10 cellular contexts compared by ENCODE assay signal in the genomic region with DNA sequence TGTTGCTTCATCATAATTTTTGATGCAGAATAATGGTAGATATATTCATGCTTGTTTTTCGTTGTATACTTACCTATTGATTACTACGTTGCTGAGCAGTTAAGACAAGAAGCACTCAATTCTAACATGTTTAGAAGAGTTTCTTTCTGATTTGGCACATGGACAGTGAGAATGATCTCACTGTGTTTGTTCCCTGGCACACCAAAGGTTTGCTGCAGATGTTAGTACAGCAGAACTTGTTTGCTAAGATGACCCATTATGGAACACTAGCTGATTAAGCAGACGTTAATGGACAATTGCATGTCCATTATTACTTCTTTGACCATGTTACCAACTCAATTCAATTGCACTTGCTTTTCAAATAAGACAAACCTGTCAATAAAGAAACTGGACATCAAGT.
A peak's percentile ranks its signal among the peaks of the same experiment; 100 is the strongest.
DNase-seq lines count a peak whose midpoint lies in the region; ATAC-seq and TF ChIP-seq lines count a peak whose summit lies in the region.
"Had no signal": no experiment of that assay in that cellular context is flagged by ENCODE, and none has a peak within 500 bp of the region (broad histone marks: within the 10 kb centered on the region; RNA-seq: fewer than 3 reads in every experiment).

No MANE protein-coding gene starts in this region.

- H3K27ac ChIP-seq in heart right ventricle = peak overlapping the region; percentile 46 to 85 (median 66)

- TF ChIP-seq CTCF in activated B cell treated with CpG ODN at 0.5 μM for 24 hours (IDR thresholded peaks at IDR 0.05) (no peak), heart right ventricle (IDR thresholded peaks at IDR 0.05) (no peak)

- CTCF ChIA-PET in activated B cell treated with CpG ODN at 0.5 μM for 24 hours (lab: Charles Lee) = interaction anchor here (1.6 to 1.8 kb wide), 3 partner anchors 11 to 107 kb away, joined by 3 to 6 read pairs (median 5); no protein-coding TSS in a partner anchor

- peak overlapping the region; percentile 77 for H3K4me3 Mint-ChIP-seq in T-helper 1 cell treated with Interleukin-12 subunit alpha and Interleukin-12 subunit beta and Interleukin-4 antibody, amounts not matched to agents 30 μg/mL and 1 μg/mL, for 36 hours
- H3K4me3 Mint-ChIP-seq in activated B cell treated with CpG ODN at 0.5 μM for 24 hours = peak overlapping the region; percentile 72
- peak overlapping the region; percentile 68 for H3K4me3 Mint-ChIP-seq in stimulated activated effector memory CD8-positive, alpha-beta T cell treated with anti-CD3 and anti-CD28 coated beads, Interleukin-12 subunit alpha, Interleukin-12 subunit beta, amount 100 ng/mL, for 72 hours

- H3K27ac Mint-ChIP-seq in T-helper 1 cell treated with Interleukin-12 subunit alpha and Interleukin-12 subunit beta and Interleukin-4 antibody, amounts not matched to agents 30 μg/mL and 1 μg/mL, for 36 hours = peak overlapping the region; percentile 85
- H3K27ac Mint-ChIP-seq in activated B cell treated with CpG ODN at 0.5 μM for 24 hours = peak overlapping the region; percentile 89
- peak overlapping the region; percentile 95 for H3K27ac Mint-ChIP-seq in stimulated activated effector memory CD8-positive, alpha-beta T cell treated with anti-CD3 and anti-CD28 coated beads, Interleukin-12 subunit alpha, Interleukin-12 subunit beta, amount 100 ng/mL, for 72 hours

- H3K4me1 ChIP-seq in heart right ventricle = peaks cover 7 to 100% (median 54%) of the 10 kb centered on the region in 9 donors

- H3K27me3 ChIP-seq in heart right ventricle = no peaks in the 10 kb centered on the region

- POLR2A ChIA-PET in activated B cell treated with CpG ODN at 0.5 μM for 24 hours (lab: Charles Lee) = interaction anchor here (0.7 to 4.6 kb wide), 11 partner anchors 10 to 97 kb away, joined by 3 to 72 read pairs (median 4); no protein-coding TSS in a partner anchor

- ATAC-seq in activated B cell treated with CpG ODN at 0.5 μM for 24 hours (ENCODE audit: low read depth) = no peak
- ATAC-seq in heart right ventricle = peak in 4 of 8 donors; percentile 28 to 64 (median 46)
- peak; percentile 11 for ATAC-seq in stimulated activated effector memory CD8-positive, alpha-beta T cell treated with anti-CD3 and anti-CD28 coated beads, Interleukin-12 subunit alpha, Interleukin-12 subunit beta, amount 100 ng/mL, for 72 hours
- no peak for ATAC-seq in GM19395 (IDR thresholded peaks at IDR 0.05; ENCODE audit: unreplicated experiment)
- ATAC-seq in HG02981 (IDR thresholded peaks at IDR 0.05; ENCODE audit: unreplicated experiment) = no peak

- peaks cover 3% of the 10 kb centered on the region for H3K9me3 Mint-ChIP-seq in T-helper 1 cell treated with Interleukin-12 subunit alpha and Interleukin-12 subunit beta and Interleukin-4 antibody, amounts not matched to agents 30 μg/mL and 1 μg/mL, for 36 hours
- H3K9me3 Mint-ChIP-seq in activated B cell treated with CpG ODN at 0.5 μM for 24 hours = no peaks in the 10 kb centered on the region
- H3K9me3 Mint-ChIP-seq in stimulated activated effector memory CD8-positive, alpha-beta T cell treated with anti-CD3 and anti-CD28 coated beads, Interleukin-12 subunit alpha, Interleukin-12 subunit beta, amount 100 ng/mL, for 72 hours = no peaks in the 10 kb centered on the region

- no peaks in the 10 kb centered on the region for H3K9me3 ChIP-seq in heart right ventricle

- peaks cover 43% of the 10 kb centered on the region for H3K36me3 Mint-ChIP-seq in T-helper 1 cell treated with Interleukin-12 subunit alpha and Interleukin-12 subunit beta and Interleukin-4 antibody, amounts not matched to agents 30 μg/mL and 1 μg/mL, for 36 hours (ENCODE audit: low read depth)
- H3K36me3 Mint-ChIP-seq in activated B cell treated with CpG ODN at 0.5 μM for 24 hours (ENCODE audit: low read depth) = peaks cover 63% of the 10 kb centered on the region
- peaks cover 75% of the 10 kb centered on the region for H3K36me3 Mint-ChIP-seq in stimulated activated effector memory CD8-positive, alpha-beta T cell treated with anti-CD3 and anti-CD28 coated beads, Interleukin-12 subunit alpha, Interleukin-12 subunit beta, amount 100 ng/mL, for 72 hours

- H3K36me3 ChIP-seq in heart right ventricle = peaks cover 0 to 7% (median 0%) of the 10 kb centered on the region in 9 donors

- peaks cover 82% of the 10 kb centered on the region for H3K4me1 Mint-ChIP-seq in T-helper 1 cell treated with Interleukin-12 subunit alpha and Interleukin-12 subunit beta and Interleukin-4 antibody, amounts not matched to agents 30 μg/mL and 1 μg/mL, for 36 hours (ENCODE audit: low read depth)
- H3K4me1 Mint-ChIP-seq in activated B cell treated with CpG ODN at 0.5 μM for 24 hours = peaks cover 98% of the 10 kb centered on the region
- H3K4me1 Mint-ChIP-seq in stimulated activated effector memory CD8-positive, alpha-beta T cell treated with anti-CD3 and anti-CD28 coated beads, Interleukin-12 subunit alpha, Interleukin-12 subunit beta, amount 100 ng/mL, for 72 hours = peaks cover 93% of the 10 kb centered on the region

- no peak for DNase-seq in T-helper 1 cell
- DNase-seq in activated B cell treated with CpG ODN at 0.5 μM for 24 hours = no peak
- DNase-seq in heart right ventricle = no peak
- DNase-seq in stimulated activated effector memory CD8-positive, alpha-beta T cell treated with anti-CD3 and anti-CD28 coated beads, Interleukin-12 subunit alpha, Interleukin-12 subunit beta, amount 100 ng/mL, for 72 hours (ENCODE audit: low spot score in 2 of 2) = no peak
- DNase-seq in DMS53 (lab: John Stamatoyannopoulos, UW) = no peak
- DNase-seq: effector CD8-positive, alpha-beta T cell; islet precursor cell had no signal

- intact Hi-C loops in activated B cell treated with CpG ODN at 0.5 μM for 24 hours (cut with micrococcal nuclease) (no loop called here), heart right ventricle (cut with DNase I) (no loop called here)

- WGBS in heart right ventricle, 2 donors = 30 to 34% methylated on average over 3 of the region's 3 CpGs

- H3K27me3 Mint-ChIP-seq in T-helper 1 cell treated with Interleukin-12 subunit alpha and Interleukin-12 subunit beta and Interleukin-4 antibody, amounts not matched to agents 30 μg/mL and 1 μg/mL, for 36 hours (ENCODE audit: low read depth) = no peaks in the 10 kb centered on the region
- H3K27me3 Mint-ChIP-seq in activated B cell treated with CpG ODN at 0.5 μM for 24 hours = no peaks in the 10 kb centered on the region

- H3K4me3 ChIP-seq in heart right ventricle = no peak overlapping the region
